In genomic region chr19:2122982-2123381, GRCh38 we compare ENCODE assay signal across 6 cellular contexts.
"Had no signal": no experiment of that assay in that cellular context is flagged by ENCODE, and none has a peak within 500 bp of the region (broad histone marks: within the 10 kb centered on the region; RNA-seq: fewer than 3 reads in every experiment).

No MANE protein-coding gene starts in this region.

- H3K9me3 Mint-ChIP-seq: GM23338, HFFc6 had no signal

- H3K4me1 ChIP-seq: HAP-1 had no signal

- H3K4me3 Mint-ChIP-seq: GM23338, HFFc6 had no signal

- H3K4me1 Mint-ChIP-seq: GM23338 had no signal

- H3K4me3 ChIP-seq: GM23338, HAP-1, K562 had no signal

- H2AFZ ChIP-seq: GM23338 had no signal

- H3K4me2 ChIP-seq: GM23338 had no signal

- DNase-seq: HFFc6, IMR-90, KG1 had no signal

- H3K27ac Mint-ChIP-seq: GM23338, HFFc6 had no signal

- H3K9me3 ChIP-seq: HAP-1 had no signal
